ENCODE assay signal across 14 cellular contexts in genomic region chr3:182327196-182327681, GRCh38.
DNase-seq lines count a peak whose midpoint lies in the region; FAIRE-seq and TF ChIP-seq lines count a peak whose summit lies in the region.
"Had no signal": no experiment of that assay in that cellular context is flagged by ENCODE, and none has a peak within 500 bp of the region (broad histone marks: within the 10 kb centered on the region; RNA-seq: fewer than 3 reads in every experiment).

No MANE protein-coding gene starts in this region.

- TF ChIP-seq CTCF in astrocyte of the cerebellum (IDR thresholded peaks at IDR 0.05; ENCODE audit: low read depth, low read length, missing control alignments): no peak
- TF ChIP-seq CTCF in GM10266 (IDR thresholded peaks at IDR 0.05; ENCODE audit: control insufficient read depth, insufficient read depth, low read depth, missing control alignments): no peak

- H3K4me3 ChIP-seq in astrocyte of the cerebellum (ENCODE audit: low read depth, low read length): no peak overlapping the region
- H3K4me3 ChIP-seq: cardiac muscle cell, gastrocnemius medialis had no signal

- in situ Hi-C loops in astrocyte of the cerebellum (cut with HindIII; ENCODE audit: low sequenced_read_pairs): no loop called here

- no peak for FAIRE-seq in urothelium cell line (lab: Jason Lieb, UNC)
- FAIRE-seq: GM18507 had no signal

- DNase-seq in M059J (ENCODE audit: low read depth) (peak; percentile 95), astrocyte of the cerebellum (ENCODE audit: low read depth) (peak; percentile 83), kidney glomerular epithelial cell (lab: John Stamatoyannopoulos, UW) (peak; percentile 67), urothelium cell line (ENCODE audit: low spot score) (peak; percentile 60), HCEC 1CT (no peak), SKM-1 (lab: John Stamatoyannopoulos, UW; ENCODE audit: unreplicated experiment) (no peak), GM10266 (ENCODE audit: extremely low spot score) (no peak)
- DNase-seq: CD4-positive, alpha-beta T cell; gastrocnemius medialis; NCI-H1930; right cardiac atrium; stimulated activated naive CD4-positive, alpha-beta T cell had no signal

Comparison
In these comparisons a context has a peak if more than half of its experiments do, and no peak if none do; other contexts are left out.
1. DNase-seq: peak in M059J (single experiment), astrocyte of the cerebellum (single experiment), kidney glomerular epithelial cell (single experiment) and urothelium cell line (single experiment); none in HCEC 1CT (single experiment), SKM-1 (single experiment) and GM10266 (single experiment).